In the genomic region with DNA sequence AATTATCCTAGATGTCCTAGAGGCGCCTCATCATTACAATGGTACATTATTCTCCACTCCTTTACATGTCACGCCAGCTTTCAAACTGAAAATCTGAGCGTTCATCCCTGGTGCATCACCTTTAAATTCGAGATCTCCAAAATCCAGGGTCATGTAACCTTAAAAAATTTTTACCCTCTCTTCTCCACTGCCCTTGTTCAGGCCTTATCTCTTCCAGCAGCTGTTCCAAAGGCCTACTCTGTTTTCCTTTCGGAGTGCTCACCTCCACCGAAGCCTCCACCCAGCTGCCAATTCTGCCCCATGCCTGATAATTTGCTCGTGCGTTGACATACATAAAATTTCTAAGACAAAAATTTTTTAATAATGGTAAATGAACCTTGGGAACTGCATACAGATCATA, we compare ENCODE assay signal across 8 cellular contexts. TPM values are rescaled to one million over a fixed set of nuclear protein-coding genes. Genes with fewer than 3 reads are reported as not detected.
A peak's percentile ranks its signal among the peaks of the same experiment; 100 is the strongest.
DNase-seq lines count a peak whose midpoint lies in the region; FAIRE-seq and TF ChIP-seq lines count a peak whose summit lies in the region.

No MANE protein-coding gene starts in this region.

- H3K27me3 ChIP-seq in esophagus squamous epithelium (no peaks in the 10 kb centered on the region), rectal smooth muscle tissue (ENCODE audit: control insufficient read depth, insufficient read depth, low read length) (no peaks in the 10 kb centered on the region), ovary (no peaks in the 10 kb centered on the region)

- TF ChIP-seq POLR2A in esophagus squamous epithelium (IDR thresholded peaks at IDR 0.05) = no peak
- TF ChIP-seq POLR2A in GM12891 (IDR thresholded peaks at IDR 0.05; ENCODE audit: low read depth, low read length) = no peak
- TF ChIP-seq POLR2A in ovary (IDR thresholded peaks at IDR 0.05) = no peak

- peak; percentile 9 for DNase-seq in DMS79 treated with DMSO at 0.1 percent for 48 hours (lab: John Stamatoyannopoulos, UW)
- no peak for DNase-seq in DMS79 (lab: John Stamatoyannopoulos, UW)
- DNase-seq in RPMI8226 = peak; percentile 30
- no peak for DNase-seq in esophagus squamous epithelium (lab: John Stamatoyannopoulos, UW)
- no peak for DNase-seq in middle frontal gyrus (ENCODE audit: extremely low spot score, low spot score)
- no peak for DNase-seq in GM12891 (ENCODE audit: insufficient read length, low spot score)
- no peak for DNase-seq in ovary

- H3K4me1 ChIP-seq in esophagus squamous epithelium (peaks cover 17 to 30% (median 21%) of the 10 kb centered on the region in 3 donors), rectal smooth muscle tissue (ENCODE audit: control insufficient read depth, insufficient read depth, low read length) (peaks cover 9% of the 10 kb centered on the region), ovary (ENCODE audit: insufficient read depth) (peaks cover 3% of the 10 kb centered on the region)

- peak overlapping the region; percentile 71 to 91 (median 88) for H3K4me3 ChIP-seq in esophagus squamous epithelium
- peak overlapping the region; percentile 90 for H3K4me3 ChIP-seq in rectal smooth muscle tissue (ENCODE audit: low read length)
- H3K4me3 ChIP-seq in ovary = no peak overlapping the region

- H3K27ac ChIP-seq in esophagus squamous epithelium (no peak overlapping the region), rectal smooth muscle tissue (ENCODE audit: low read depth, low read length) (no peak overlapping the region), ovary (no peak overlapping the region)

- H3K36me3 ChIP-seq in esophagus squamous epithelium = peaks cover 0 to 30% (median 6%) of the 10 kb centered on the region in 3 donors
- H3K36me3 ChIP-seq in rectal smooth muscle tissue (ENCODE audit: control insufficient read depth, insufficient read depth, low read length) = peaks cover 3% of the 10 kb centered on the region
- H3K36me3 ChIP-seq in ovary = no peaks in the 10 kb centered on the region

- intact Hi-C loops in esophagus squamous epithelium (cut with DNase I) (no loop called here), ovary (cut with DNase I) (no loop called here)

- no peaks in the 10 kb centered on the region for H3K9me3 ChIP-seq in esophagus squamous epithelium
- no peaks in the 10 kb centered on the region for H3K9me3 ChIP-seq in ovary

- TF ChIP-seq CTCF in esophagus squamous epithelium (IDR thresholded peaks at IDR 0.05) (no peak), ovary (IDR thresholded peaks at IDR 0.05) (no peak)

- TF ChIP-seq EP300 in ovary (IDR thresholded peaks at IDR 0.05) = no peak

- no peak for FAIRE-seq in GM12891 (lab: Jason Lieb, UNC)

- WGBS in esophagus squamous epithelium, 2 donors = 31 to 45% methylated on average over 7 to 8 of the region's 8 CpGs
- WGBS in ovary, 3 donors = 40 to 47% (median 43%) methylated on average over 8 of the region's 8 CpGs

- no peak overlapping the region for H3K9ac ChIP-seq in rectal smooth muscle tissue (ENCODE audit: low read length)

TF ChIP-seq in GM12891, 5 proteins besides CTCF, POLR2A, EP300 and RAD21:
- TF ChIP-seq TAF1 (IDR thresholded peaks at IDR 0.05; ENCODE audit: low read depth, low read length) (no peak), SPI1 (IDR thresholded peaks at IDR 0.05; ENCODE audit: low read depth, low read length) (no peak), POU2F2 (IDR thresholded peaks at IDR 0.05; ENCODE audit: low read depth, low read length) (no peak)

RNA-seq across cellular contexts. Expression of a gene that starts 1.0 kb away (rescaled TPM):
- total RNA-seq in esophagus squamous epithelium (10 to 100 TPM in 3 of 4 donors, 1 to 10 TPM in 1; 6.6 to 12.5 (median 11.6) TPM), ovary (10 to 100 TPM; 12.3 to 17.0 (median 14.1) TPM)
- 7.1 TPM for polyA plus RNA-seq in GM12891 (2012; ENCODE audit: low read depth, missing spikeins)
- 1 to 10 TPM; 5.1 to 8.8 TPM for polyA plus RNA-seq in ovary

RNA-seq across cellular contexts. Expression of a gene that starts 1.3 kb away (rescaled TPM):
- 10 to 100 TPM in 2 of 4 donors, 1 to 10 TPM in 2; 6.2 to 22.7 (median 13.4) TPM for total RNA-seq in esophagus squamous epithelium
- polyA plus RNA-seq in GM12891 (2012; ENCODE audit: low read depth, missing spikeins) = 36.2 TPM
- 10 to 100 TPM in 2 of 7 donors, 1 to 10 TPM in 5; 2.4 to 12.4 (median 8.6) TPM for total RNA-seq in ovary
- polyA plus RNA-seq in ovary = 10 to 100 TPM in 1 of 2 donors, 1 to 10 TPM in 1; 6.4 to 17.5 TPM

Comparison
In these comparisons a context has a peak if more than half of its experiments do, and no peak if none do; other contexts are left out.
1. DNase-seq: peak in DMS79 treated with DMSO at 0.1 percent for 48 hours (single experiment) and RPMI8226 (single experiment); none in DMS79 (single experiment), esophagus squamous epithelium (single experiment), middle frontal gyrus (single experiment), GM12891 (single experiment) and ovary (0 of 5).